ENCODE assay signal across 6 cellular contexts in the genomic region with DNA sequence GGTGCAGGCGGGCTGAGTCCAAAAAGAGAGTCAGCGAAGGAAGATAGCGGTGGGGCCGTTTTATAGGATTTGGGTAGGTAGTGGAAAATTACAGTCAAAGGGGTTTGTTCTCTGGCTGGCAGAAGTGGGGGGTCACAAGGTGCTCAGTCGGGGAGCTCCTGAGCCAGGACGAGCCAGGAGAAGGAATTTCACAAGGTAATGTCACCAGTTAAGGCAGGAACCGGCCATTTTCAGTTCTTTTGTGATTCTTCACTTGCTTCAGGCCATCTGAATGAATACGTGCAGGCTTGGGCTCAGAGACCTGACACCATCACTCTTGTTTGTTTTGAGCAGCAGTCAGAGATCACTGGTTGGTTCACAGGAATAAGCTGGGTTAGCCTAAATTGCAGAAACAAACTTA. TPM values are rescaled to one million over a fixed set of nuclear protein-coding genes. Genes with fewer than 3 reads are reported as not detected.
DNase-seq lines count a peak whose midpoint lies in the region; ATAC-seq, FAIRE-seq and TF ChIP-seq lines count a peak whose summit lies in the region.
"Not testable (repeated sequence)": the region's sequence is repeated elsewhere in the genome, so short reads cannot be mapped to it uniquely, and the experiment has no call there.

No MANE protein-coding gene starts in this region.

- 62 to 76% methylated on average over 6 to 8 of the region's 8 CpGs for WGBS in endodermal cell (ENCODE audit: insufficient coverage in 1 of 2, insufficient read length in 1 of 2), 2 experiments
- 53% methylated on average over 8 of the region's 8 CpGs for WGBS in HepG2 (ENCODE audit: low lambda C conversion rate)

- H2AFZ ChIP-seq in GM23338; HepG2 (ENCODE audit: low read length): not testable (repeated sequence)

- peaks cover 15% of the 10 kb centered on the region for H3K27me3 Mint-ChIP-seq in GM23338 (ENCODE audit: insufficient read depth, low read depth, poor library complexity)
- H3K27me3 Mint-ChIP-seq in WTC11 (ENCODE audit: low read depth); endodermal cell (ENCODE audit: insufficient read depth): not testable (repeated sequence)

- H3K27me3 ChIP-seq in GM23338 (ENCODE audit: insufficient read depth); HUES6 (ENCODE audit: control insufficient read depth, insufficient read depth, low read length); endodermal cell (ENCODE audit: control insufficient read depth, insufficient read depth, low read length, poor library complexity, severe bottlenecking); HepG2 (ENCODE audit: control insufficient read depth in 1 of 2, insufficient read depth in 2 of 2, low read length in 2 of 2): not testable (repeated sequence)

- ATAC-seq in GM23338; WTC11; HepG2; stimulated activated effector memory CD8-positive, alpha-beta T cell treated with anti-CD3 and anti-CD28 coated beads, Interleukin-12 subunit alpha, Interleukin-12 subunit beta, amount 100 ng/mL, for 72 hours: not testable (repeated sequence)

- H3K9me2 ChIP-seq in GM23338 (ENCODE audit: insufficient read depth), result not testable (repeated sequence)

- TF ChIP-seq CTCF in GM23338 (conservative IDR thresholded peaks at IDR 0.05; ENCODE audit: low read depth in 2 of 2); WTC11 (IDR thresholded peaks at IDR 0.05); endodermal cell (conservative IDR thresholded peaks at IDR 0.05); HepG2 (CRISPR knock-in tag; IDR thresholded peaks at IDR 0.05): not testable (repeated sequence)

- not testable (repeated sequence) for H3K4me3 ChIP-seq in GM23338; HUES6 (ENCODE audit: low read depth, low read length); endodermal cell (ENCODE audit: low read length); HepG2 (replicated peaks in 1 of 3; ENCODE audit: insufficient read depth in 1 of 3, low read depth in 2 of 3, low read length in 3 of 3)

- H3K4me1 ChIP-seq in GM23338 (ENCODE audit: insufficient read depth) (peaks cover 50% of the 10 kb centered on the region), HUES6 (ENCODE audit: control insufficient read depth, insufficient read depth, low read length) (peaks cover 57% of the 10 kb centered on the region), endodermal cell (ENCODE audit: control insufficient read depth, insufficient read depth, low read length) (peaks cover 19% of the 10 kb centered on the region), HepG2 (ENCODE audit: insufficient read depth, low read length) (peaks cover 40% of the 10 kb centered on the region)

- CTCF ChIA-PET in WTC11 (lab: Charles Lee), result interaction anchor here (2.1 kb wide), 1 partner anchor 26 kb away, joined by 6 read pairs; no protein-coding TSS in a partner anchor
- CTCF ChIA-PET in HepG2 (lab: Yijun Ruan, JAX; ENCODE audit: low intra/inter-chr PET ratio, low total read pairs), result not testable (repeated sequence)

- H3K9ac ChIP-seq in HUES6 (ENCODE audit: low read length), result peak overlapping the region; percentile 85
- H3K9ac ChIP-seq in endodermal cell (ENCODE audit: extremely low read depth, low read length, poor library complexity, severe bottlenecking); HepG2 (ENCODE audit: insufficient read depth, low read depth, low read length): not testable (repeated sequence)

- not testable (repeated sequence) for H3K36me3 Mint-ChIP-seq in GM23338 (ENCODE audit: low read depth); WTC11; endodermal cell (ENCODE audit: low read depth)
- H3K36me3 Mint-ChIP-seq in stimulated activated effector memory CD8-positive, alpha-beta T cell treated with anti-CD3 and anti-CD28 coated beads, Interleukin-12 subunit alpha, Interleukin-12 subunit beta, amount 100 ng/mL, for 72 hours, result peaks cover 11% of the 10 kb centered on the region

- H3K36me3 ChIP-seq in GM23338 (ENCODE audit: insufficient read depth); HUES6 (ENCODE audit: control insufficient read depth, insufficient read depth, low read length); endodermal cell (ENCODE audit: control insufficient read depth, insufficient read depth, low read length); HepG2 (replicated peaks in 1 of 2; ENCODE audit: control insufficient read depth in 1 of 2, insufficient read depth in 2 of 2, low read length in 2 of 2): not testable (repeated sequence)

- H3K9me3 ChIP-seq in HUES6 (ENCODE audit: control insufficient read depth, insufficient read depth, low read depth, low read length); endodermal cell (ENCODE audit: control insufficient read depth, low read length); HepG2 (ENCODE audit: low read length): not testable (repeated sequence)

- not testable (repeated sequence) for TF ChIP-seq RAD21 in HepG2 (CRISPR knock-in tag; IDR thresholded peaks at IDR 0.05)

- in situ Hi-C loops in HepG2 (cut with HindIII; ENCODE audit: extremely low pct_ligation_motif_present, low pct_unique_long_range_greater_than_20kb), result not testable (repeated sequence)

- H3K9me3 Mint-ChIP-seq in GM23338; WTC11; endodermal cell; stimulated activated effector memory CD8-positive, alpha-beta T cell treated with anti-CD3 and anti-CD28 coated beads, Interleukin-12 subunit alpha, Interleukin-12 subunit beta, amount 100 ng/mL, for 72 hours: not testable (repeated sequence)

- not testable (repeated sequence) for H3K4me2 ChIP-seq in GM23338
- H3K4me2 ChIP-seq in HepG2 (ENCODE audit: low read depth, low read length), result 0 out of 2 replicates have a peak overlapping the region, but pooled peaks have one; percentile 12

- not testable (repeated sequence) for TF ChIP-seq POLR2A in HepG2 (IDR thresholded peaks at IDR 0.05; ENCODE audit: insufficient read depth in 1 of 2, low read depth in 2 of 2, low read length in 2 of 2)

- intact Hi-C loops in HepG2 (cut with micrococcal nuclease; ENCODE audit: unreplicated experiment), result loop anchor here (5.0 kb wide), 1 partner anchor 35 kb away; no protein-coding TSS in a partner anchor

- H3F3A ChIP-seq in GM23338 (replicated peaks; ENCODE audit: low read depth), result not testable (repeated sequence)

- not testable (repeated sequence) for H3K4me3 Mint-ChIP-seq in GM23338; WTC11; endodermal cell; stimulated activated effector memory CD8-positive, alpha-beta T cell treated with anti-CD3 and anti-CD28 coated beads, Interleukin-12 subunit alpha, Interleukin-12 subunit beta, amount 100 ng/mL, for 72 hours

- POLR2A ChIA-PET in WTC11 (lab: Charles Lee); HepG2 (lab: Yijun Ruan, JAX): not testable (repeated sequence)

- H4K20me1 ChIP-seq in GM23338 (replicated peaks; ENCODE audit: insufficient read depth); HepG2 (ENCODE audit: insufficient read depth, low read length): not testable (repeated sequence)

- DNase-seq in GM23338 (ENCODE audit: low spot score) (peak; percentile 35), WTC11 (ENCODE audit: low spot score) (peak; percentile 19), endodermal cell (peak; percentile 83)
- DNase-seq in HepG2 (ENCODE audit: low spot score); stimulated activated effector memory CD8-positive, alpha-beta T cell treated with anti-CD3 and anti-CD28 coated beads, Interleukin-12 subunit alpha, Interleukin-12 subunit beta, amount 100 ng/mL, for 72 hours (ENCODE audit: low spot score in 2 of 2): not testable (repeated sequence)

- BruUV-seq in HepG2 (replicated peaks; lab: Mats Ljungman, UMichigan), result not testable (repeated sequence)

- not testable (repeated sequence) for TF ChIP-seq EP300 in HepG2 (IDR thresholded peaks at IDR 0.05; ENCODE audit: low read depth in 2 of 2, low read length in 2 of 2); HepG2 (CRISPR knock-in tag; IDR thresholded peaks at IDR 0.05; ENCODE audit: borderline replicate concordance)

- H3K4me1 Mint-ChIP-seq in GM23338 (peaks cover 63% of the 10 kb centered on the region), WTC11 (peaks cover 77% of the 10 kb centered on the region), endodermal cell (peaks cover 57% of the 10 kb centered on the region)
- H3K4me1 Mint-ChIP-seq in stimulated activated effector memory CD8-positive, alpha-beta T cell treated with anti-CD3 and anti-CD28 coated beads, Interleukin-12 subunit alpha, Interleukin-12 subunit beta, amount 100 ng/mL, for 72 hours, result peaks cover 23% of the 10 kb centered on the region

- H3K27ac Mint-ChIP-seq in GM23338, result peak overlapping the region; percentile 95
- H3K27ac Mint-ChIP-seq in WTC11, result peak overlapping the region; percentile 87
- H3K27ac Mint-ChIP-seq in endodermal cell, result peak overlapping the region; percentile 95
- peak overlapping the region; percentile 14 for H3K27ac Mint-ChIP-seq in stimulated activated effector memory CD8-positive, alpha-beta T cell treated with anti-CD3 and anti-CD28 coated beads, Interleukin-12 subunit alpha, Interleukin-12 subunit beta, amount 100 ng/mL, for 72 hours

- peaks cover 11% of the 10 kb centered on the region for H3K79me2 ChIP-seq in GM23338 (replicated peaks; ENCODE audit: insufficient read depth)
- H3K79me2 ChIP-seq in HepG2 (ENCODE audit: insufficient read depth, low read length), result peaks cover 10% of the 10 kb centered on the region

- not testable (repeated sequence) for FAIRE-seq in HepG2 (lab: Jason Lieb, UNC)

- peak overlapping the region; percentile 89 for H3K27ac ChIP-seq in GM23338 (ENCODE audit: low read depth)
- H3K27ac ChIP-seq in HUES6 (ENCODE audit: low read depth, low read length), result peak overlapping the region; percentile 77; the same call in 1 of the 2 replicates
- not testable (repeated sequence) for H3K27ac ChIP-seq in endodermal cell (ENCODE audit: low read depth, low read length); HepG2 (ENCODE audit: extremely low read length, insufficient read depth, low read length)

RNA-seq across cellular contexts. Expression of a gene that starts 3.6 kb away (rescaled TPM):
- 153 and 222 TPM in 2 replicates for total RNA-seq in GM23338 (2014; rRNA removed; shearing (Covaris generic))
- polyA plus RNA-seq in GM23338 (2016; fragmentation: Nextera tagmentation; extraction: Ambion mirVana), result 161 and 172 TPM in 2 replicates
- 121 to 131 TPM (median 123 TPM) in 3 replicates for total RNA-seq in WTC11 (2021)
- total RNA-seq in endodermal cell, result 100 to 1,000 TPM; 127 to 159 TPM
- 108 TPM for polyA plus RNA-seq in endodermal cell (2013, experiment 1 of 2)
- 102 TPM for polyA plus RNA-seq in endodermal cell (2013, experiment 2 of 2)
- total RNA-seq in HepG2 (2016; rRNA removed; fragmentation: Illumina TruSeq; extraction: Trizol), result 153 and 229 TPM in 2 replicates
- 14.8 and 15.6 TPM in 2 replicates for total RNA-seq in HepG2 (2016; cell fraction: cytosol; rRNA removed; fragmentation: Illumina TruSeq; extraction: Trizol; ENCODE audit: low read depth)
- 155 and 245 TPM in 2 replicates for total RNA-seq in HepG2 (2016; cell fraction: insoluble cytoplasmic fraction; rRNA removed; fragmentation: Illumina TruSeq; extraction: Trizol)
- 30.6 and 31.8 TPM in 2 replicates for total RNA-seq in HepG2 (2016; cell fraction: membrane; rRNA removed; fragmentation: Illumina TruSeq; extraction: Trizol)
- 63.1 and 66.4 TPM in 2 replicates for total RNA-seq in HepG2 (2016; cell fraction: nucleus; rRNA removed; fragmentation: Illumina TruSeq; extraction: Trizol)
- 97.1 and 108 TPM in 2 replicates for polyA plus RNA-seq in HepG2 (2011; rRNA removed)
- polyA plus RNA-seq in HepG2 (2011; cell fraction: cytosol; rRNA removed), result 68.4 and 102 TPM in 2 replicates
- polyA plus RNA-seq in HepG2 (2011; cell fraction: nucleus; rRNA removed), result 28.4 and 37.7 TPM in 2 replicates
- polyA plus RNA-seq in HepG2 (2012), result 113 and 146 TPM in 2 replicates
- polyA plus RNA-seq in HepG2 (2016; cell fraction: cytosol; fragmentation: Illumina TruSeq; extraction: Trizol; ENCODE audit: low read depth), result 11.6 and 12.1 TPM in 2 replicates
- polyA plus RNA-seq in HepG2 (2016; cell fraction: insoluble cytoplasmic fraction; fragmentation: Illumina TruSeq; extraction: Trizol; ENCODE audit: low read depth), result 209 and 226 TPM in 2 replicates
- polyA plus RNA-seq in HepG2 (2016; cell fraction: membrane; fragmentation: Illumina TruSeq; extraction: Trizol; ENCODE audit: low read depth), result 23.0 and 24.8 TPM in 2 replicates
- polyA plus RNA-seq in HepG2 (2016; cell fraction: nucleus; fragmentation: Illumina TruSeq; extraction: Trizol; ENCODE audit: insufficient read depth, low read depth), result 66.3 and 77.5 TPM in 2 replicates
- polyA minus RNA-seq in HepG2 (2011; rRNA and poly(A)+ RNA removed; ENCODE audit: low replicate concordance), result 76.8 and 97.2 TPM in 2 replicates
- polyA minus RNA-seq in HepG2 (2011; cell fraction: cytosol; rRNA and poly(A)+ RNA removed), result 47.7 and 50.9 TPM in 2 replicates
- 91.3 and 98.1 TPM in 2 replicates for polyA minus RNA-seq in HepG2 (2011; cell fraction: nucleus; rRNA and poly(A)+ RNA removed)

RNA-seq across cellular contexts. Expression of a gene that starts 54.6 kb away (rescaled TPM):
- 22.8 and 28.3 TPM in 2 replicates for total RNA-seq in GM23338 (2014; rRNA removed; shearing (Covaris generic))
- 27.0 and 34.6 TPM in 2 replicates for polyA plus RNA-seq in GM23338 (2016; fragmentation: Nextera tagmentation; extraction: Ambion mirVana)
- total RNA-seq in WTC11 (2021), result 15.2 to 16.4 TPM (median 15.5 TPM) in 3 replicates
- 10 to 100 TPM; 17.9 to 20.4 TPM for total RNA-seq in endodermal cell
- polyA plus RNA-seq in endodermal cell (2013, experiment 1 of 2), result 32.2 TPM
- polyA plus RNA-seq in endodermal cell (2013, experiment 2 of 2), result 30.6 TPM
- 14.0 and 14.2 TPM in 2 replicates for total RNA-seq in HepG2 (2016; rRNA removed; fragmentation: Illumina TruSeq; extraction: Trizol)
- total RNA-seq in HepG2 (2016; cell fraction: cytosol; rRNA removed; fragmentation: Illumina TruSeq; extraction: Trizol; ENCODE audit: low read depth), result 9.3 and 12.2 TPM in 2 replicates
- total RNA-seq in HepG2 (2016; cell fraction: insoluble cytoplasmic fraction; rRNA removed; fragmentation: Illumina TruSeq; extraction: Trizol), result 13.2 and 17.0 TPM in 2 replicates
- 20.0 and 22.1 TPM in 2 replicates for total RNA-seq in HepG2 (2016; cell fraction: membrane; rRNA removed; fragmentation: Illumina TruSeq; extraction: Trizol)
- total RNA-seq in HepG2 (2016; cell fraction: nucleus; rRNA removed; fragmentation: Illumina TruSeq; extraction: Trizol), result 12.3 and 13.2 TPM in 2 replicates
- polyA plus RNA-seq in HepG2 (2011; rRNA removed), result 12.0 and 13.4 TPM in 2 replicates
- 6.5 and 11.1 TPM in 2 replicates for polyA plus RNA-seq in HepG2 (2011; cell fraction: cytosol; rRNA removed)
- 7.0 and 14.1 TPM in 2 replicates for polyA plus RNA-seq in HepG2 (2011; cell fraction: nucleus; rRNA removed)
- 10.7 and 12.1 TPM in 2 replicates for polyA plus RNA-seq in HepG2 (2012)
- 10.5 and 12.2 TPM in 2 replicates for polyA plus RNA-seq in HepG2 (2016; cell fraction: cytosol; fragmentation: Illumina TruSeq; extraction: Trizol; ENCODE audit: low read depth)
- 19.5 and 23.9 TPM in 2 replicates for polyA plus RNA-seq in HepG2 (2016; cell fraction: insoluble cytoplasmic fraction; fragmentation: Illumina TruSeq; extraction: Trizol; ENCODE audit: low read depth)
- 17.5 and 18.4 TPM in 2 replicates for polyA plus RNA-seq in HepG2 (2016; cell fraction: membrane; fragmentation: Illumina TruSeq; extraction: Trizol; ENCODE audit: low read depth)
- polyA plus RNA-seq in HepG2 (2016; cell fraction: nucleus; fragmentation: Illumina TruSeq; extraction: Trizol; ENCODE audit: insufficient read depth, low read depth), result 23.8 and 26.9 TPM in 2 replicates
- polyA minus RNA-seq in HepG2 (2011; rRNA and poly(A)+ RNA removed; ENCODE audit: low replicate concordance), result 3.9 and 8.0 TPM in 2 replicates
- 4.9 and 5.9 TPM in 2 replicates for polyA minus RNA-seq in HepG2 (2011; cell fraction: cytosol; rRNA and poly(A)+ RNA removed)
- 7.3 and 17.8 TPM in 2 replicates for polyA minus RNA-seq in HepG2 (2011; cell fraction: nucleus; rRNA and poly(A)+ RNA removed)

Comparison
In these comparisons a context has a peak if more than half of its experiments do, and no peak if none do; other contexts are left out.
1. H3K27ac Mint-ChIP-seq: peak in every context shown above with its lines; median percentile 95 in GM23338; 95 in endodermal cell; 87 in WTC11; 14 in stimulated activated effector memory CD8-positive, alpha-beta T cell treated with anti-CD3 and anti-CD28 coated beads, Interleukin-12 subunit alpha, Interleukin-12 subunit beta, amount 100 ng/mL, for 72 hours.